8 cellular contexts compared by ENCODE assay signal in the genomic region with DNA sequence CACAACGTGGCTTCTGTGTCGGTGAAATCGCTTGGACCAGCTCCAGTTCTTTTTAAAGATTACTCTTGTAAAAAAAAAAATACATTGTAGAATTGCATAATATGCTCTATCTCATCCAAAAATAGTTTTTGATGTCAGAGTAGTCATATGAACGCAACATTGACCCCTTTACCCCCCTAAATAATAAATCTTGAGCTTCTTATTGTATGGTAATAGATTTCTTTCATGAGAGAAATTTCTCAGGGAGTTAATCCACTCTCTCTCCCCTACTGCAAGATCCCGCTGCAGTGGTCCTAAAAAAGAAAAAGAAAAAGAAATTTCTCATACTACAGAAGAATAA. TPM values are rescaled to one million over a fixed set of nuclear protein-coding genes. Genes with fewer than 3 reads are reported as not detected.
DNase-seq lines count a peak whose midpoint lies in the region; ATAC-seq and TF ChIP-seq lines count a peak whose summit lies in the region.

No MANE protein-coding gene starts in this region.

- ATAC-seq in esophagus mucosa: no peak

- H3K4me3 ChIP-seq in GM06990 (replicated peaks; ENCODE audit: low read depth, low read length) (peak overlapping the region; percentile 81), foreskin fibroblast (ENCODE audit: low read depth in 1 of 2, low read length in 2 of 2) (peak overlapping the region; percentile 51 to 57), retinal pigment epithelial cell (ENCODE audit: low read length) (peak overlapping the region; percentile 63)

- peak overlapping the region; percentile 66 for H3K27ac ChIP-seq in VCaP

- no peaks in the 10 kb centered on the region for H3K36me3 ChIP-seq in GM06990 (ENCODE audit: control insufficient read depth, insufficient read depth, low read length)

- TF ChIP-seq CTCF in GM06990 (IDR thresholded peaks at IDR 0.05; ENCODE audit: insufficient read depth, low read length, poor library complexity, severe bottlenecking): no peak
- no peak for TF ChIP-seq CTCF in VCaP (conservative IDR thresholded peaks at IDR 0.05)
- TF ChIP-seq CTCF in foreskin fibroblast (IDR thresholded peaks at IDR 0.05; ENCODE audit: low read depth, low read length): no peak
- TF ChIP-seq CTCF in retinal pigment epithelial cell (conservative IDR thresholded peaks at IDR 0.05; ENCODE audit: low read depth, low read length): no peak

- H3K27me3 ChIP-seq in GM06990 (replicated peaks; ENCODE audit: control insufficient read depth, insufficient read depth, low read length): no peaks in the 10 kb centered on the region

- DNase-seq in GM06990 (ENCODE audit: extremely low read depth, insufficient read length) (no peak), foreskin fibroblast (no peak), retinal pigment epithelial cell (ENCODE audit: low read depth) (no peak), H4 (ENCODE audit: low spot score) (no peak), SIG-M5 (lab: John Stamatoyannopoulos, UW) (no peak), SKM-1 treated with dmso at 0.1 percent for 144 hours (lab: John Stamatoyannopoulos, UW; ENCODE audit: unreplicated experiment) (no peak)

RNA-seq across cellular contexts. Expression of a gene that starts 50.2 kb away (rescaled TPM):
- 1.1 and 1.7 TPM in 2 replicates for total RNA-seq in H4 (2014; rRNA removed; shearing (Covaris generic))
- total RNA-seq in esophagus mucosa: 9.8 TPM

RNA-seq across cellular contexts. Expression of a gene that starts 54.5 kb away (rescaled TPM):
- total RNA-seq in H4 (2014; rRNA removed; shearing (Covaris generic)): 62.4 and 65.2 TPM in 2 replicates
- 52.0 TPM for total RNA-seq in esophagus mucosa
